Comparison of ENCODE assay signal across 8 cellular contexts in the genomic region with DNA sequence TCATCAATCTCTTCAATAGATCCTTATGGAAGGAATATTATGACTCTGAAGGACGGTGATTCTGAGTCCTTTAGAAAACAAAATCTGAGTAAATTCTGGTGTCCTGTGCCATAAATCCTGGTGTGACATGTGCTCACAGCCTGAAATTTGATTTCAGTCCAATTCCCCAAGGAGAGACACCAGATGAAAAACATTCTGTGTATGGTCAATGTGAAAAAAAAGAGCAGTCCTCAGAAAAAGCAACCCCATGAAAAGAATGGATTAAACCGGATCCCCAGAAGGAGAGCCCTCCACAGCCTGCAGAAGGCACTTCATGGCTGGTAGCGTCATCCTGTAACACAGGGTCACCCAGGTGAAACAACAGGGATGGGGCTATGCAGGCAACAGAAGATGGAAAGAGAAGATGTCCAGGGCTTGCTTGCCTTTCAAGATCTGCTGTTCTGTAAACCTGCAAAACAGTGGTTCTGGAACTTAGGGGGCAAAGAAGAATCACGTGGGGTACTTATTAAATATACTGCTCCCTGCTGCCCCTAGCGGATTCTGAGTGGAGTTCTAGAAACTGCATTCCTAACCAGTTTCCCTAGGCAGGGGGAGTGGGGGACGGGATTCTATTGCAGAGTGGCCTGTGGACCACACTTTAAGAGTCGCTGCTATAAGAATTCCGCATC.
A peak's percentile ranks its signal among the peaks of the same experiment; 100 is the strongest.
DNase-seq lines count a peak whose midpoint lies in the region; ATAC-seq, FAIRE-seq and TF ChIP-seq lines count a peak whose summit lies in the region.

No MANE protein-coding gene starts in this region.

- H3K36me3 ChIP-seq in OCI-LY1 (ENCODE audit: insufficient read depth, low read length): no peaks in the 10 kb centered on the region
- H3K36me3 ChIP-seq in bronchial epithelial cell (ENCODE audit: control insufficient read depth, insufficient read depth, low read length): no peaks in the 10 kb centered on the region
- no peaks in the 10 kb centered on the region for H3K36me3 ChIP-seq in kidney (ENCODE audit: control insufficient read depth in 1 of 2, insufficient read depth in 2 of 2, low read length in 2 of 2)

- no peak overlapping the region for H3K4me2 ChIP-seq in OCI-LY1 (ENCODE audit: low read length)

- H3K9me3 ChIP-seq in OCI-LY1 (ENCODE audit: low read length) (no peaks in the 10 kb centered on the region), kidney (ENCODE audit: control insufficient read depth in 1 of 2, low read length in 2 of 2) (no peaks in the 10 kb centered on the region)

- H3K9me2 ChIP-seq in OCI-LY1 (ENCODE audit: low read depth, low read length): no peaks in the 10 kb centered on the region

- ATAC-seq in GM18502 (IDR thresholded peaks at IDR 0.05; ENCODE audit: poor library complexity, unreplicated experiment): peak; percentile 84
- ATAC-seq in HG03159 (IDR thresholded peaks at IDR 0.05; ENCODE audit: unreplicated experiment): peak; percentile 83
- no peak for ATAC-seq in HG03460 (IDR thresholded peaks at IDR 0.05; ENCODE audit: unreplicated experiment)

- intact Hi-C loops in kidney (cut with DNase I): no loop called here

- TF ChIP-seq CTCF in OCI-LY1 (IDR thresholded peaks at IDR 0.05; ENCODE audit: low read length) (peak; percentile 76), bronchial epithelial cell (IDR thresholded peaks at IDR 0.05; ENCODE audit: insufficient read depth, low read length, severe bottlenecking) (peak; percentile 58), kidney (IDR thresholded peaks at IDR 0.05; ENCODE audit: borderline replicate concordance, extremely low read depth, insufficient read depth) (peak; percentile 47)

- peak; percentile 72 for DNase-seq in ACHN
- DNase-seq in bronchial epithelial cell (ENCODE audit: low read depth): peak; percentile 32
- DNase-seq in kidney: no peak
- DNase-seq in superior temporal gyrus (ENCODE audit: extremely low spot score): peak; percentile 65

- FAIRE-seq in bronchial epithelial cell (lab: Jason Lieb, UNC) (no peak), kidney (lab: Jason Lieb, UNC) (no peak)

- H3K27me3 ChIP-seq in OCI-LY1 (ENCODE audit: insufficient read depth, low read length) (no peaks in the 10 kb centered on the region), bronchial epithelial cell (ENCODE audit: control insufficient read depth, insufficient read depth, low read length) (no peaks in the 10 kb centered on the region)

- H3K9ac ChIP-seq in OCI-LY1 (ENCODE audit: low read length): no peak overlapping the region
- H3K9ac ChIP-seq in kidney (ENCODE audit: low read length in 2 of 2): peak overlapping the region in 1 of 2 donors; percentile 38

- H3K79me2 ChIP-seq in OCI-LY1 (ENCODE audit: insufficient read depth, low read length): no peaks in the 10 kb centered on the region

- in situ Hi-C loops in ACHN (cut with HindIII; ENCODE audit: low pct_ligation_motif_present, low pct_unique_long_range_greater_than_20kb, low sequenced_read_pairs): no loop called here

- no peaks in the 10 kb centered on the region for H4K20me1 ChIP-seq in OCI-LY1 (ENCODE audit: insufficient read depth, low read length)

- no peak overlapping the region for H2AFZ ChIP-seq in OCI-LY1 (ENCODE audit: low read length)

- no peak overlapping the region for H3K4me3 ChIP-seq in OCI-LY1 (ENCODE audit: low read depth, low read length, poor library complexity, severe bottlenecking)
- no peak overlapping the region for H3K4me3 ChIP-seq in bronchial epithelial cell (ENCODE audit: low read depth, low read length)
- peak overlapping the region; percentile 20 to 60 for H3K4me3 ChIP-seq in kidney (ENCODE audit: low read length in 2 of 2)

- no peaks in the 10 kb centered on the region for H3F3A ChIP-seq in OCI-LY1 (ENCODE audit: insufficient read depth, low read length)

- H3K4me1 ChIP-seq in OCI-LY1 (ENCODE audit: insufficient read depth, low read length, severe bottlenecking) (no peaks in the 10 kb centered on the region), kidney (ENCODE audit: control insufficient read depth in 1 of 2, insufficient read depth in 1 of 2, low read depth in 1 of 2, low read length in 2 of 2) (peaks cover 0 to 4% of the 10 kb centered on the region in 2 donors)

- H3K27ac ChIP-seq in OCI-LY1 (ENCODE audit: low read depth, low read length, poor library complexity, severe bottlenecking) (no peak overlapping the region), kidney (ENCODE audit: low read depth in 2 of 2, low read length in 2 of 2) (no peak overlapping the region)

Comparison
In these comparisons a context has a peak if more than half of its experiments do, and no peak if none do; other contexts are left out.
1. H3K4me3 ChIP-seq: peak in kidney (2 of 2); none in OCI-LY1 (single experiment) and bronchial epithelial cell (single experiment).
2. Peak in every context shown above with its lines, with median percentiles within 50 percentile points of each other: CTCF ChIP-seq.